ENCODE assay signal across 8 cellular contexts in the genomic region with DNA sequence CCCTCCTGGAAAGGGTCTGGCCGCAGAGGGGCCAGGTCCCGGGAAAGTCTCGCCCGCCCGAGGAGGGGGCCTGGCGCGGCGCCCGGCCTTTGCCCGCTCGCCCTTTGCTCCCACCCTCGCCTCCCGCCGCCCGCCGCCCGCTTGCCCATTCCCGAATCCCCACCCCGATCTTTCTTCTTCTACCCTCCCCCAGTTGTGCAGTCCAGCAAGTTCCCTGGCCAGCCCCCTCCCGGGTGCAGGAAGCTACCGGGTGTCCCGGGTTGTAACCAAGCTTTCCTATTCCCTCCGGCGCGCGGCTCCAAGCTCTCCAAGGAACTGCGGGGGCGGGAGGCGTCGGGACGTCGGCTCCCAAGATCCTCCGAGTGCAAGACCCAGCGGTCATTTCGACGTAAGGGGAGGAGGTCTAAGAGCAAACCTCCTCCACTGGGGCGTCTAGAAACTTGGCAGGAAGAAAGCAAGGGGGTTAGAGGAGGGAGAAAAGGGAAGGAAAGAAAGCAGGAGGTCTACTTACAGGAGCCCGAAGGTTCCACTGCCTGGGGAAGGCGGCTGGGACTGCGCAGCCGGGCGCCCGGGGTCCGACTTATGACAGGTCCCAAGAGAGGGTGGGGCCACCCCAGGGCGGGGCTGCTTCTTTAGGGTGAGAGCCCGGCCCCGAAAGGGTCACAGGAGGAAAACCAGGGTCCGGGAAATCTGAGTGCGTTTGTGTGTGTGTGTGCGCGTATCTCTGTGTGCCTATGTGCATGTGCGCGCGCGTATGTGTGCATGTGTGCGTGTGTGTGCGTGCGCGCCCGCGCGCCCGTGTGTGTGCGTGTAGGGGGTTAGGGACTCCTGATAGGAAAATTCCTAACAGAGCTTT. TPM values are rescaled to one million over a fixed set of nuclear protein-coding genes. Genes with fewer than 3 reads are reported as not detected.
DNase-seq lines count a peak whose midpoint lies in the region; ATAC-seq and TF ChIP-seq lines count a peak whose summit lies in the region.

Gene PTGR1 (minus strand): TSS at position 556 of the 856 bp plus-strand sequence. CDS start 2,225 bp downstream, outside the sequence.

- H3K4me1 ChIP-seq in mesendoderm (ENCODE audit: control insufficient read depth, low read depth, low read length), result peaks cover 3% of the 10 kb centered on the region

- H3K18ac ChIP-seq in mesendoderm (ENCODE audit: low read length), result peak within 1 kb of the TSS; percentile 91

- peak within 1 kb of the TSS; percentile 98 for H4K8ac ChIP-seq in mesendoderm (ENCODE audit: low read depth, low read length)

- H2BK120ac ChIP-seq in mesendoderm (ENCODE audit: low read depth, low read length), result no peak within 1 kb of the TSS

- H2AK5ac ChIP-seq in mesendoderm (ENCODE audit: low read length), result no peak within 1 kb of the TSS

- TF ChIP-seq CTCF in GM13976 (IDR thresholded peaks at IDR 0.05; ENCODE audit: borderline replicate concordance, control extremely low read depth, extremely low read depth, insufficient read depth, missing control alignments) (no peak), epithelial cell of proximal tubule (conservative IDR thresholded peaks at IDR 0.05; ENCODE audit: low read depth, low read length) (no peak)

- H3K4me1 Mint-ChIP-seq in stimulated activated naive CD8-positive, alpha-beta T cell treated with anti-CD3 and anti-CD28 coated beads, Interleukin-15, amount 100 ng/mL, for 72 hours, result peaks cover 26% of the 10 kb centered on the region

- whole genome bisulfite sequencing in mesendoderm (ENCODE audit: extremely low coverage, insufficient coverage, low lambda C conversion rate), result no CpG with 5 or more reads among the region's 64 CpGs

- H3K4ac ChIP-seq in mesendoderm (ENCODE audit: low read depth, low read length), result peak within 1 kb of the TSS; percentile 83

- H3K27me3 Mint-ChIP-seq in stimulated activated naive CD8-positive, alpha-beta T cell treated with anti-CD3 and anti-CD28 coated beads, Interleukin-15, amount 100 ng/mL, for 72 hours, result peaks cover 55% of the 10 kb centered on the region

- no peak within 1 kb of the TSS for H2BK15ac ChIP-seq in mesendoderm (replicated peaks; ENCODE audit: low read depth)

- peak within 1 kb of the TSS; percentile 48 for H3K9ac ChIP-seq in mesendoderm (ENCODE audit: low read length)

- no peak within 1 kb of the TSS for H4K5ac ChIP-seq in mesendoderm (ENCODE audit: low read length)

- H2BK5ac ChIP-seq in mesendoderm (ENCODE audit: low read length), result no peak within 1 kb of the TSS

- H3K56ac ChIP-seq in mesendoderm (ENCODE audit: low read length), result peak within 1 kb of the TSS; percentile 61

- DNase-seq in 8988T (peak; percentile 64), GM13976 (ENCODE audit: low spot score) (peak; percentile 71), NCI-H146 (lab: John Stamatoyannopoulos, UW) (peak; percentile 48), epithelial cell of proximal tubule (ENCODE audit: low read depth) (peak; percentile 43), mesendoderm (peak; percentile 93)
- peak; percentile 65 for DNase-seq in activated CD8-positive, alpha-beta memory T cell treated with anti-CD3 and anti-CD28 coated beads for 24 hours
- DNase-seq in stimulated activated naive CD8-positive, alpha-beta T cell treated with anti-CD3 and anti-CD28 coated beads, Interleukin-15, amount 100 ng/mL, for 72 hours, result peak; percentile 8 to 20

- ATAC-seq in stimulated activated naive CD8-positive, alpha-beta T cell treated with anti-CD3 and anti-CD28 coated beads, Interleukin-15, amount 100 ng/mL, for 72 hours, result peak; percentile 65
- no peak for ATAC-seq in GM19324 (IDR thresholded peaks at IDR 0.05; ENCODE audit: low FRiP score, unreplicated experiment)

- no peaks in the 10 kb centered on the region for H3K79me1 ChIP-seq in mesendoderm (ENCODE audit: low read length)

- peak within 1 kb of the TSS; percentile 84 to 88 for H3K4me3 Mint-ChIP-seq in stimulated activated naive CD8-positive, alpha-beta T cell treated with anti-CD3 and anti-CD28 coated beads, Interleukin-15, amount 100 ng/mL, for 72 hours

- H3K36me3 ChIP-seq in mesendoderm (ENCODE audit: control insufficient read depth, insufficient read depth, low read length), result peaks cover 2% of the 10 kb centered on the region

- no peaks in the 10 kb centered on the region for H3K79me2 ChIP-seq in mesendoderm (ENCODE audit: control insufficient read depth, insufficient read depth, low read length)

- H3K27ac ChIP-seq in mesendoderm (ENCODE audit: low read depth, low read length), result peak within 1 kb of the TSS; percentile 74

- peak within 1 kb of the TSS; percentile 34 to 51 for H3K27ac Mint-ChIP-seq in stimulated activated naive CD8-positive, alpha-beta T cell treated with anti-CD3 and anti-CD28 coated beads, Interleukin-15, amount 100 ng/mL, for 72 hours

- H3K4me2 ChIP-seq in mesendoderm (ENCODE audit: low read length), result peak within 1 kb of the TSS; percentile 72

- in situ Hi-C loops in GM13976 (cut with MboI; ENCODE audit: low sequenced_read_pairs, unreplicated experiment), result no loop called here

- H3K9me3 Mint-ChIP-seq in stimulated activated naive CD8-positive, alpha-beta T cell treated with anti-CD3 and anti-CD28 coated beads, Interleukin-15, amount 100 ng/mL, for 72 hours, result no peaks in the 10 kb centered on the region

- H3K4me3 ChIP-seq in epithelial cell of proximal tubule (ENCODE audit: low read depth, low read length), result peak within 1 kb of the TSS; percentile 84
- H3K4me3 ChIP-seq in mesendoderm (ENCODE audit: low read length), result peak within 1 kb of the TSS; percentile 81

- no peak within 1 kb of the TSS for H3K23ac ChIP-seq in mesendoderm (ENCODE audit: low read length)

- no peaks in the 10 kb centered on the region for H3K27me3 ChIP-seq in mesendoderm (ENCODE audit: insufficient read depth, low read length, poor library complexity)

RNA-seq across cellular contexts. Expression of gene PTGR1, which starts in this region (rescaled TPM):
- total RNA-seq in epithelial cell of proximal tubule, result 82.3 and 124 TPM in 2 replicates
- 17.7 TPM for polyA plus RNA-seq in mesendoderm (2013, experiment 1 of 2)
- 18.0 TPM for polyA plus RNA-seq in mesendoderm (2013, experiment 2 of 2)

Comparison
In these comparisons a context has a peak if more than half of its experiments do, and no peak if none do; other contexts are left out.
1. DNase-seq: peak in every context shown above with its lines; median percentile 93 in mesendoderm; 71 in GM13976; 65 in activated CD8-positive, alpha-beta memory T cell treated with anti-CD3 and anti-CD28 coated beads for 24 hours; 64 in 8988T; 48 in NCI-H146; 43 in epithelial cell of proximal tubule; 14 in stimulated activated naive CD8-positive, alpha-beta T cell treated with anti-CD3 and anti-CD28 coated beads, Interleukin-15, amount 100 ng/mL, for 72 hours.